In genomic region chr4:4248885-4249203, GRCh38 we compare ENCODE assay signal across 8 cellular contexts. TPM values are rescaled to one million over a fixed set of nuclear protein-coding genes. Genes with fewer than 3 reads are reported as not detected.
DNase-seq lines count a peak whose midpoint lies in the region; ATAC-seq and TF ChIP-seq lines count a peak whose summit lies in the region.

No MANE protein-coding gene starts in this region.

- peak; percentile 56 for DNase-seq in activated CD8-positive, alpha-beta memory T cell treated with anti-CD3 and anti-CD28 coated beads, Interleukin-2, amount 50 U/mL, for 48 hours
- no peak for DNase-seq in activated CD8-positive, alpha-beta memory T cell treated with anti-CD3 and anti-CD28 coated beads for 24 hours
- DNase-seq in activated naive CD8-positive, alpha-beta T cell treated with anti-CD3 and anti-CD28 coated beads, Interleukin-2, amount 10 ng/mL, durations not matched to agents 7 days and 5 days, result no peak
- peak; percentile 22 for DNase-seq in kidney tubule cell (ENCODE audit: low spot score)
- DNase-seq in thoracic aorta (ENCODE audit: low spot score), result no peak
- no peak for DNase-seq in OCI-M2 (lab: John Stamatoyannopoulos, UW; ENCODE audit: unreplicated experiment)
- no peak for DNase-seq in mucosa of gallbladder (ENCODE audit: low spot score)

- POLR2A ChIA-PET in activated naive CD8-positive, alpha-beta T cell treated with anti-CD3 and anti-CD28 coated beads, Interleukin-2, amount 10 ng/mL, durations not matched to agents 7 days and 5 days (lab: Charles Lee), result interaction anchor here (0.6 to 1.9 kb wide), 7 partner anchors 11 to 293 kb away, joined by 3 to 9 read pairs (median 5); partner anchors contain the start of genes LYAR, STX18 and ZBTB49

- H3K9me3 ChIP-seq in thoracic aorta, result no peaks in the 10 kb centered on the region

- peak overlapping the region; percentile 91 for H3K4me3 ChIP-seq in thoracic aorta

- peak overlapping the region; percentile 94 for H3K27ac Mint-ChIP-seq in activated naive CD8-positive, alpha-beta T cell treated with anti-CD3 and anti-CD28 coated beads, Interleukin-2, amount 10 ng/mL, durations not matched to agents 7 days and 5 days

- peaks cover 9% of the 10 kb centered on the region for H3K27me3 Mint-ChIP-seq in activated naive CD8-positive, alpha-beta T cell treated with anti-CD3 and anti-CD28 coated beads, Interleukin-2, amount 10 ng/mL, durations not matched to agents 7 days and 5 days

- H3K4me1 Mint-ChIP-seq in activated naive CD8-positive, alpha-beta T cell treated with anti-CD3 and anti-CD28 coated beads, Interleukin-2, amount 10 ng/mL, durations not matched to agents 7 days and 5 days, result peaks cover 24% of the 10 kb centered on the region

- H3K36me3 Mint-ChIP-seq in activated naive CD8-positive, alpha-beta T cell treated with anti-CD3 and anti-CD28 coated beads, Interleukin-2, amount 10 ng/mL, durations not matched to agents 7 days and 5 days, result peaks cover 8% of the 10 kb centered on the region

- peaks cover 11 to 19% of the 10 kb centered on the region in 2 donors for H3K4me1 ChIP-seq in thoracic aorta (ENCODE audit: control insufficient read depth in 1 of 2, low read depth in 2 of 2)

- H3K36me3 ChIP-seq in thoracic aorta, result peaks cover 7% of the 10 kb centered on the region

- no peaks in the 10 kb centered on the region for H3K27me3 ChIP-seq in thoracic aorta (replicated peaks; ENCODE audit: insufficient read depth)

- TF ChIP-seq CTCF in thoracic aorta (IDR thresholded peaks at IDR 0.05), result no peak

- no peaks in the 10 kb centered on the region for H3K9me3 Mint-ChIP-seq in activated naive CD8-positive, alpha-beta T cell treated with anti-CD3 and anti-CD28 coated beads, Interleukin-2, amount 10 ng/mL, durations not matched to agents 7 days and 5 days

- ATAC-seq in activated naive CD8-positive, alpha-beta T cell treated with anti-CD3 and anti-CD28 coated beads, Interleukin-2, amount 10 ng/mL, durations not matched to agents 7 days and 5 days (ENCODE audit: low read depth), result no peak
- ATAC-seq in thoracic aorta (ENCODE audit: insufficient number of reproducible peaks, low FRiP score, low read depth) (no peak), GM21723 (IDR thresholded peaks at IDR 0.05; ENCODE audit: unreplicated experiment) (no peak)

- H3K27ac ChIP-seq in thoracic aorta, result peak overlapping the region; percentile 94 to 98

- H3K4me3 Mint-ChIP-seq in activated naive CD8-positive, alpha-beta T cell treated with anti-CD3 and anti-CD28 coated beads, Interleukin-2, amount 10 ng/mL, durations not matched to agents 7 days and 5 days, result peak overlapping the region; percentile 92

RNA-seq across cellular contexts. Expression of gene TMEM128, which starts 0.8 kb away (rescaled TPM):
- 10 to 100 TPM; 18.4 to 18.6 TPM for total RNA-seq in activated naive CD8-positive, alpha-beta T cell treated with anti-CD3 and anti-CD28 coated beads, Interleukin-2, amount 10 ng/mL, durations not matched to agents 7 days and 5 days
- total RNA-seq in thoracic aorta (10 to 100 TPM; 24.4 to 27.4 TPM), mucosa of gallbladder (15.9 TPM)

RNA-seq across cellular contexts. Expression of gene OTOP1, which starts 22.1 kb away (rescaled TPM):
- total RNA-seq in activated naive CD8-positive, alpha-beta T cell treated with anti-CD3 and anti-CD28 coated beads, Interleukin-2, amount 10 ng/mL, durations not matched to agents 7 days and 5 days, result not detected
- total RNA-seq in thoracic aorta (not detected), mucosa of gallbladder (not detected)

RNA-seq across cellular contexts. Expression of gene LYAR, which starts 41.1 kb away (rescaled TPM):
- 10 to 100 TPM; 54.5 to 62.3 TPM for total RNA-seq in activated naive CD8-positive, alpha-beta T cell treated with anti-CD3 and anti-CD28 coated beads, Interleukin-2, amount 10 ng/mL, durations not matched to agents 7 days and 5 days
- 10 to 100 TPM in 1 of 2 donors, 1 to 10 TPM in 1; 7.3 to 20.7 TPM for total RNA-seq in thoracic aorta
- total RNA-seq in mucosa of gallbladder, result 4.2 TPM

RNA-seq across cellular contexts. Expression of gene ZBTB49, which starts 41.2 kb away (rescaled TPM):
- 10 to 100 TPM in 1 of 2 experiments, 1 to 10 TPM in 1; 9.7 to 13.0 TPM for total RNA-seq in activated naive CD8-positive, alpha-beta T cell treated with anti-CD3 and anti-CD28 coated beads, Interleukin-2, amount 10 ng/mL, durations not matched to agents 7 days and 5 days
- total RNA-seq in thoracic aorta (10 to 100 TPM in 1 of 2 donors, 1 to 10 TPM in 1; 8.4 to 10.2 TPM), mucosa of gallbladder (5.8 TPM)

Comparison
In these comparisons a context has a peak if more than half of its experiments do, and no peak if none do; other contexts are left out.
1. DNase-seq: peak in activated CD8-positive, alpha-beta memory T cell treated with anti-CD3 and anti-CD28 coated beads, Interleukin-2, amount 50 U/mL, for 48 hours (single experiment) and kidney tubule cell (single experiment); none in activated CD8-positive, alpha-beta memory T cell treated with anti-CD3 and anti-CD28 coated beads for 24 hours (single experiment), activated naive CD8-positive, alpha-beta T cell treated with anti-CD3 and anti-CD28 coated beads, Interleukin-2, amount 10 ng/mL, durations not matched to agents 7 days and 5 days (single experiment), thoracic aorta (single experiment), OCI-M2 (single experiment) and mucosa of gallbladder (single experiment).